20 cellular contexts compared by ENCODE assay signal in genomic region chr12:130646690-130647089, GRCh38.
"Had no signal": no experiment of that assay in that cellular context is flagged by ENCODE, and none has a peak within 500 bp of the region (broad histone marks: within the 10 kb centered on the region; RNA-seq: fewer than 3 reads in every experiment).

No MANE protein-coding gene starts in this region.

- ATAC-seq: activated naive CD8-positive, alpha-beta T cell treated with anti-CD3 and anti-CD28 coated beads, Interleukin-2, amount 50 U/mL, for 24 hours; esophagus mucosa; foreskin keratinocyte; pancreas; psoas muscle; T-helper 17 cell had no signal

- H3K27me3 Mint-ChIP-seq: activated CD4-positive, alpha-beta memory T cell treated with anti-CD3 and anti-CD28 coated beads, Interleukin-2, amount 10 ng/mL, durations not matched to agents 7 days and 5 days; activated CD4-positive, alpha-beta T cell treated with anti-CD3 and anti-CD28 coated beads, Interleukin-2, amount 10 ng/mL, durations not matched to agents 24 days and 14 days had no signal

- H3K9me3 Mint-ChIP-seq: activated CD4-positive, alpha-beta memory T cell treated with anti-CD3 and anti-CD28 coated beads, Interleukin-2, amount 10 ng/mL, durations not matched to agents 7 days and 5 days; activated CD4-positive, alpha-beta T cell treated with anti-CD3 and anti-CD28 coated beads, Interleukin-2, amount 10 ng/mL, durations not matched to agents 24 days and 14 days; activated naive CD4-positive, alpha-beta T cell treated with anti-CD3 and anti-CD28 coated beads, Interleukin-2, amount 50 U/mL, for 24 hours; activated naive CD8-positive, alpha-beta T cell treated with anti-CD3 and anti-CD28 coated beads, Interleukin-2, amount 50 U/mL, for 24 hours; activated T-helper 2 cell treated with anti-CD3 and anti-CD28 coated beads, Interferon-gamma antibody, Interleukin-2, Interleukin-4, amounts not matched to agents 10 μg/mL and 5 μg/mL and 100 μg/mL, durations not matched to agents 14 hours and 24 hours and 36 hours had no signal

- H3K4me3 Mint-ChIP-seq: activated CD4-positive, alpha-beta memory T cell treated with anti-CD3 and anti-CD28 coated beads, Interleukin-2, amount 10 ng/mL, durations not matched to agents 7 days and 5 days; activated CD4-positive, alpha-beta T cell treated with anti-CD3 and anti-CD28 coated beads, Interleukin-2, amount 10 ng/mL, durations not matched to agents 24 days and 14 days; activated naive CD4-positive, alpha-beta T cell treated with anti-CD3 and anti-CD28 coated beads, Interleukin-2, amount 50 U/mL, for 24 hours; activated naive CD8-positive, alpha-beta T cell treated with anti-CD3 and anti-CD28 coated beads, Interleukin-2, amount 50 U/mL, for 24 hours; T-helper 17 cell had no signal

- H3K27ac Mint-ChIP-seq: activated CD4-positive, alpha-beta memory T cell treated with anti-CD3 and anti-CD28 coated beads, Interleukin-2, amount 10 ng/mL, durations not matched to agents 7 days and 5 days; activated CD4-positive, alpha-beta T cell treated with anti-CD3 and anti-CD28 coated beads, Interleukin-2, amount 10 ng/mL, durations not matched to agents 24 days and 14 days; activated naive CD4-positive, alpha-beta T cell treated with anti-CD3 and anti-CD28 coated beads, Interleukin-2, amount 50 U/mL, for 24 hours; activated naive CD8-positive, alpha-beta T cell treated with anti-CD3 and anti-CD28 coated beads, Interleukin-2, amount 50 U/mL, for 24 hours; activated T-helper 2 cell treated with anti-CD3 and anti-CD28 coated beads, Interferon-gamma antibody, Interleukin-2, Interleukin-4, amounts not matched to agents 10 μg/mL and 5 μg/mL and 100 μg/mL, durations not matched to agents 14 hours and 24 hours and 36 hours; T-helper 17 cell had no signal

- H3K36me3 Mint-ChIP-seq: activated naive CD4-positive, alpha-beta T cell treated with anti-CD3 and anti-CD28 coated beads, Interleukin-2, amount 50 U/mL, for 24 hours had no signal

- DNase-seq: activated CD4-positive, alpha-beta memory T cell treated with anti-CD3 and anti-CD28 coated beads, Interleukin-2, amount 10 ng/mL, durations not matched to agents 7 days and 5 days; activated CD4-positive, alpha-beta T cell treated with anti-CD3 and anti-CD28 coated beads, Interleukin-2, amount 10 ng/mL, durations not matched to agents 24 days and 14 days; activated CD4-positive, CD25-positive, alpha-beta regulatory T cell treated with anti-CD3 and anti-CD28 coated beads, Interleukin-2, amount 50 U/mL, for 72 hours; activated naive CD8-positive, alpha-beta T cell treated with anti-CD3 and anti-CD28 coated beads, Interleukin-2, amount 50 U/mL, for 24 hours; activated T-cell treated with anti-CD3 and anti-CD28 coated beads, Interleukin-2, amount 50 U/mL, for 48 hours; amygdala; foreskin keratinocyte; left ventricle myocardium inferior; nucleus accumbens; psoas muscle; stimulated activated CD4-positive, alpha-beta T cell treated with anti-CD3 and anti-CD28 coated beads, Interleukin-15, amount 100 ng/mL, for 24 hours; stimulated activated CD4-positive, alpha-beta T cell treated with anti-CD3 and anti-CD28 coated beads, Interleukin-2, amount 100 ng/mL, for 24 hours; stimulated activated naive CD4-positive, alpha-beta T cell treated with Interleukin-2 at 50 U/mL for 16 hours; T-helper 17 cell; T1000; WERI-Rb-1 had no signal

- H3K4me1 Mint-ChIP-seq: activated CD4-positive, alpha-beta memory T cell treated with anti-CD3 and anti-CD28 coated beads, Interleukin-2, amount 10 ng/mL, durations not matched to agents 7 days and 5 days; activated CD4-positive, alpha-beta T cell treated with anti-CD3 and anti-CD28 coated beads, Interleukin-2, amount 10 ng/mL, durations not matched to agents 24 days and 14 days; activated naive CD4-positive, alpha-beta T cell treated with anti-CD3 and anti-CD28 coated beads, Interleukin-2, amount 50 U/mL, for 24 hours; activated naive CD8-positive, alpha-beta T cell treated with anti-CD3 and anti-CD28 coated beads, Interleukin-2, amount 50 U/mL, for 24 hours; T-helper 17 cell had no signal
